2 cellular contexts compared by ENCODE assay signal in genomic region chrX:24927372-24927771, GRCh38.
TF ChIP-seq lines count a peak whose summit lies in the region.

No MANE protein-coding gene starts in this region.

TF ChIP-seq in A549, 52 proteins besides CTCF, POLR2A, EP300 and RAD21 (continued from another document):
- TF ChIP-seq HOXB5 (CRISPR knock-in tag; IDR thresholded peaks at IDR 0.05) = no peak
TF ChIP-seq in A549: peak in this region for 0.

TF ChIP-seq in WTC11, 78 proteins besides CTCF, POLR2A, EP300 and RAD21 (continued from another document):
- no peak for TF ChIP-seq ATF2 (CRISPR knock-in tag; IDR thresholded peaks at IDR 0.05; ENCODE audit: borderline replicate concordance, low read depth)
- no peak for TF ChIP-seq FOXJ3 (CRISPR knock-in tag; IDR thresholded peaks at IDR 0.05; ENCODE audit: borderline replicate concordance)
- TF ChIP-seq ZNF219 (CRISPR knock-in tag; IDR thresholded peaks at IDR 0.05; ENCODE audit: borderline replicate concordance) = no peak
